Comparison of ENCODE assay signal across 1 cellular context in the genomic region with DNA sequence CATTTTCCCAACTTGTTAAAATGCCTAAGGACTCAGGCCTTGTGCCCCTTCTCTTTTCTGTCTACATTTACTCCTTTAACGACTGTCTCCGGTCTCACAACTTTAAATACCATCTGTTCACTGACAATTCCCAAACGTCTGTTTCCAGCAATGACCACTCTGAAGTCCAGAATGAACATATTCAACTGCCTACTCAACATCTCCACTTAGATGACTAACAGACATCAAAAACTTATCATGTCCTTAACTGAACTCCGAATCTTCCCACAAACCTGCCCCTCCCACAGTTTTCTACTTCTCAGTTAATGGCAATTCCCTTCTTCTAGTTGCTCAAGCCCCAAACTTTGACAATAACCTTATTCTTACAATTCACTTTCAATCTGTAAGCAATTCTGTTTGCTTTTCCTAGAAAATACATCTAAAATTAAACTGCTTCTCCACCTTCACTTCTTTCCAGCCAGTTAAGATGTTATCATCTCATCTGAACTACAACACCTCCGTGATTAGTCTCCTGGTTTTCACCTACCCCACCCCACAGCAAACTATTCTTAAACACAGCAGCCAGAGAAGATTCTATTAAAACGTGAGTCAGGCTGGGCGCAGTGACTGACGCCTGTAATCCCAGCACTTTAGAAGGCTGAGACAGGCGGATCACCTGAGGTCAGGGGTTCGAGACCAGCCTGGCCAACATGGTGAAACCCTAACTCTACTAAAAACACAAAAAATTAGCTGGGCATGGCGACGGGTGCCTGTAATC.
TF ChIP-seq lines count a peak whose summit lies in the region.

No MANE protein-coding gene starts in this region.

TF ChIP-seq in K562, 482 proteins besides CTCF, POLR2A, EP300 and RAD21:
- TF ChIP-seq ZBTB40 (IDR thresholded peaks at IDR 0.05) (no peak), ZBTB40 (CRISPR knock-in tag; IDR thresholded peaks at IDR 0.05) (no peak), MXI1 (IDR thresholded peaks at IDR 0.05; ENCODE audit: low read depth, low read length) (no peak), FOSL1 (tag; conservative IDR thresholded peaks at IDR 0.05) (peak; percentile 31; the same call in 1 of the 2 replicates), TBL1XR1 (IDR thresholded peaks at IDR 0.05; ENCODE audit: low read length in 2 of 2) (no peak), HMBOX1 (IDR thresholded peaks at IDR 0.05) (peak; percentile 41), DPF2 (IDR thresholded peaks at IDR 0.05) (no peak; the same call in 1 of the 2 replicates), IRF2 (CRISPR knock-in tag; IDR thresholded peaks at IDR 0.05) (no peak), NCOA4 (IDR thresholded peaks at IDR 0.05; ENCODE audit: partially characterized antibody) (no peak), RUNX1 (IDR thresholded peaks at IDR 0.05; ENCODE audit: low read depth) (no peak), RREB1 (CRISPR knock-in tag; IDR thresholded peaks at IDR 0.05) (no peak), MCM5 (IDR thresholded peaks at IDR 0.05; ENCODE audit: low read depth) (no peak), PKNOX1 (IDR thresholded peaks at IDR 0.05) (0 out of 2 replicates have a peak, but pooled peaks have one; percentile 5), TRIM24 (IDR thresholded peaks at IDR 0.05) (no peak), MLLT1 (IDR thresholded peaks at IDR 0.05) (no peak)
- TF ChIP-seq, protein P1, sequence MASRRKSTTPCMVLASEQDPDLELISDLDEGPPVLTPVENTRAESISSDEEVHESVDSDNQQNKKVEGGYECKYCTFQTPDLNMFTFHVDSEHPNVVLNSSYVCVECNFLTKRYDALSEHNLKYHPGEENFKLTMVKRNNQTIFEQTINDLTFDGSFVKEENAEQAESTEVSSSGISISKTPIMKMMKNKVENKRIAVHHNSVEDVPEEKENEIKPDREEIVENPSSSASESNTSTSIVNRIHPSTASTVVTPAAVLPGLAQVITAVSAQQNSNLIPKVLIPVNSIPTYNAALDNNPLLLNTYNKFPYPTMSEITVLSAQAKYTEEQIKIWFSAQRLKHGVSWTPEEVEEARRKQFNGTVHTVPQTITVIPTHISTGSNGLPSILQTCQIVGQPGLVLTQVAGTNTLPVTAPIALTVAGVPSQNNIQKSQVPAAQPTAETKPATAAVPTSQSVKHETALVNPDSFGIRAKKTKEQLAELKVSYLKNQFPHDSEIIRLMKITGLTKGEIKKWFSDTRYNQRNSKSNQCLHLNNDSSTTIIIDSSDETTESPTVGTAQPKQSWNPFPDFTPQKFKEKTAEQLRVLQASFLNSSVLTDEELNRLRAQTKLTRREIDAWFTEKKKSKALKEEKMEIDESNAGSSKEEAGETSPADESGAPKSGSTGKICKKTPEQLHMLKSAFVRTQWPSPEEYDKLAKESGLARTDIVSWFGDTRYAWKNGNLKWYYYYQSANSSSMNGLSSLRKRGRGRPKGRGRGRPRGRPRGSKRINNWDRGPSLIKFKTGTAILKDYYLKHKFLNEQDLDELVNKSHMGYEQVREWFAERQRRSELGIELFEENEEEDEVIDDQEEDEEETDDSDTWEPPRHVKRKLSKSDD (conservative IDR thresholded peaks at IDR 0.05; ENCODE audit: low read length) = no peak
TF ChIP-seq in K562: peak in this region for 3.
